8 cellular contexts compared by ENCODE assay signal in the genomic region with DNA sequence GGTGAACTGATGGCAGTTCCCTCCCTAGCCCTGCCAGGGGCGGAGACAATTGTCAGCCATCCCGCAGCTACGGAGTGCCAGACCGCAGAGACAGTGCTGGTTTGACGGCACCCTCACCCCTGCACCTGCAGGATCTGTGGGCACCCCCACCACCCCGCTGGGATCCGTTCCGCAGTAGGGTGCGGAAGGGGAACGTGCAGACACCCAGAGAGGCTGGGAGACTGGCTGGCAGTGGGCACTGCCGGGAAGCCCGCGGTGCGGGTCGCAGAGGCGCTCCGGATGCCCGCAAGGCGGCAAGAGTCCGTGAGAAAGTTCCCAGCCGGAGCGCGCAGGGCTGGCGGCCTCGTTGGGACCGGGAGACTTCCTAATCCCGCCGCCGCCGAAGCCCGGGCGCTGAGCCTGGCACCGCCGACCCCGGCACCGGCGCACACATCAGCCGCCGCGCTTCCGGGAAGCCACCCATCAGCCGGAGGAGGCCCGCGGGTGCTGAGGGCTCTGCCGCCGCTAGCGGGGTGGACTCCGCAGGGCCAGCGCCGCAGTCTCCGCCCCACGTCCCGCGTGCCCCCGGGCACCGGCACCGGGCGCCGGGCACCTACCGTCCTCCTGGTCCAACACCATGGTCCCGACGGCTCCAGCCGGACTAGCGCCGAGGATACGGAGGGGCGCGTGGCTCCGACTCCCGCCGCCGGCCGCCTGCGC. TPM values are rescaled to one million over a fixed set of nuclear protein-coding genes. Genes with fewer than 3 reads are reported as not detected.
A peak's percentile ranks its signal among the peaks of the same experiment; 100 is the strongest.
DNase-seq lines count a peak whose midpoint lies in the region; ATAC-seq lines count a peak whose summit lies in the region.

No MANE protein-coding gene starts in this region.

- H3K9me3 Mint-ChIP-seq in activated T-cell treated with anti-CD3 and anti-CD28 coated beads, Interleukin-2, amount 50 U/mL, for 72 hours = no peaks in the 10 kb centered on the region

- H3K4me3 ChIP-seq in iPS-18c (ENCODE audit: insufficient read depth, low read depth, low read length) = peak overlapping the region; percentile 64

- no peak overlapping the region for H3K27ac Mint-ChIP-seq in activated T-cell treated with anti-CD3 and anti-CD28 coated beads, Interleukin-2, amount 50 U/mL, for 72 hours

- peaks cover 3% of the 10 kb centered on the region for H3K9me3 ChIP-seq in iPS-18c (ENCODE audit: control insufficient read depth, insufficient read depth, low read length)

- DNase-seq in NCI-H1694 treated with DMSO at 0.1 percent for 48 hours (lab: John Stamatoyannopoulos, UW) (peak; percentile 38), NCI-H1694 (lab: John Stamatoyannopoulos, UW) (no peak), occipital lobe (lab: John Stamatoyannopoulos, UW) (no peak), GM19240 (ENCODE audit: insufficient read length, low spot score) (no peak)
- DNase-seq in activated T-cell treated with anti-CD3 and anti-CD28 coated beads, Interleukin-2, amount 50 U/mL, for 72 hours = peak; percentile 40 to 42
- DNase-seq in stimulated activated CD4-positive, alpha-beta T cell treated with anti-CD3 and anti-CD28 coated beads, Interleukin-4, amount 100 ng/mL, for 1 hour = peak; percentile 31

- peaks cover 11% of the 10 kb centered on the region for H3K4me1 Mint-ChIP-seq in activated T-cell treated with anti-CD3 and anti-CD28 coated beads, Interleukin-2, amount 50 U/mL, for 72 hours (ENCODE audit: low read depth)

- peak; percentile 73 to 75 for ATAC-seq in activated T-cell treated with anti-CD3 and anti-CD28 coated beads, Interleukin-2, amount 50 U/mL, for 72 hours (replicated peaks in 1 of 2)
- ATAC-seq in GM21737 (IDR thresholded peaks at IDR 0.05; ENCODE audit: unreplicated experiment) = no peak

- H3K36me3 Mint-ChIP-seq in activated T-cell treated with anti-CD3 and anti-CD28 coated beads, Interleukin-2, amount 50 U/mL, for 72 hours (ENCODE audit: insufficient read depth in 2 of 2) = no peaks in the 10 kb centered on the region

- peaks cover 76% of the 10 kb centered on the region for H3K27me3 Mint-ChIP-seq in activated T-cell treated with anti-CD3 and anti-CD28 coated beads, Interleukin-2, amount 50 U/mL, for 72 hours (ENCODE audit: low read depth)

- peak overlapping the region; percentile 52 to 64 for H3K4me3 Mint-ChIP-seq in activated T-cell treated with anti-CD3 and anti-CD28 coated beads, Interleukin-2, amount 50 U/mL, for 72 hours

RNA-seq across cellular contexts. Expression of a gene that starts 4.3 kb away (rescaled TPM):
- under 1 TPM in 1 of 2 donors, not detected in 1; 0.32 TPM for total RNA-seq in activated T-cell treated with anti-CD3 and anti-CD28 coated beads, Interleukin-2, amount 50 U/mL, for 72 hours
- total RNA-seq in occipital lobe = 1.9 TPM

Comparison
In these comparisons a context has a peak if more than half of its experiments do, and no peak if none do; other contexts are left out.
1. DNase-seq: peak in NCI-H1694 treated with DMSO at 0.1 percent for 48 hours (single experiment), activated T-cell treated with anti-CD3 and anti-CD28 coated beads, Interleukin-2, amount 50 U/mL, for 72 hours (2 of 2) and stimulated activated CD4-positive, alpha-beta T cell treated with anti-CD3 and anti-CD28 coated beads, Interleukin-4, amount 100 ng/mL, for 1 hour (single experiment); none in NCI-H1694 (single experiment), occipital lobe (single experiment) and GM19240 (single experiment).